ENCODE assay signal across 8 cellular contexts in the genomic region with DNA sequence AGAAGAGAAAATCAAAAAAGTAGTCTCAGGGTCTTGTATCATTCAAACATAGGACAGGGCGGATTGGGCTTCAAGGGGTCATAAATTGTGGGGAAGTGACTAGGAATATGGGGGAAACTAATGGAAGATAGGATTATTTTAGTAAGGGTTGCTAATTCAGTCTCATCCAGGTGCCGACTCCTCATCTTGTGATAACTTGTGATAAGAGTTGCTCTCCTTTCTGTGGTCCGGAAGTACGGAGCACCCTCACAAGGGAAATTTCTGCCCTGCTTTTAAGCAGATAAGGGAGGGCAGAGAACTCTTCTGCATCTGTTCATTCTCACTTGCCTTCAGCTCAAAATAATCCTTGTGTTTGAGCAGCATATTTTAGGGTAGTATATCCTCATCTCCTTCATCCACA.
"Had no signal": no experiment of that assay in that cellular context is flagged by ENCODE, and none has a peak within 500 bp of the region (broad histone marks: within the 10 kb centered on the region; RNA-seq: fewer than 3 reads in every experiment).

No MANE protein-coding gene starts in this region.

- DNase-seq: GM23248, GOT3, H7, HFFc6, IMR-90, KBM-7 had no signal

- H3K9me3 ChIP-seq: HAP-1 had no signal

- H3K4me3 ChIP-seq: GM23248, HAP-1 had no signal

- H3K36me3 ChIP-seq: HAP-1 had no signal

- ATAC-seq: HCT116 had no signal

- H3K9me3 Mint-ChIP-seq: HFFc6 had no signal

- H3K27ac Mint-ChIP-seq: HFFc6 had no signal

- H3K4me3 Mint-ChIP-seq: HFFc6 had no signal

- H3K27ac ChIP-seq: GM23248 had no signal
